In the genomic region with DNA sequence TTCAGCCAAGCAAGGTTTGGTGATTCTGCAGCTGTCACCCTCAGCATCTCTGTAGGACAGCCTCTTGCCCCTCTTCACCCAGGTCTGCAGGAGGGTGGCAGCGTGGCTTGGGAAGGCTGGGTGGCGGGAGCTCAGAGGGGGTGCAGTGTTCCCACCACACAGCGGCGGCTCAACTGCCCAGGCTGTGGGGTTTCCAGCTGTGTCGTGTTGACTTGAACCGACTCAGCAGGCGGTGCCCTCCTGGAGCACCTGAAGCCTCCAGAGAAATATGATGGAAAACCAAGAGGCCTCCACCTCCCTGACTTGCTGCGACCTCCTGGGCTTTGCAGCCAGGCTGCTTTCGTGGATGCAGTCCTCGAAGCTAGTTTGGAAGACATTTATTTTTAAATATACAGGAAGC, we compare ENCODE assay signal across 9 cellular contexts.
A peak's percentile ranks its signal among the peaks of the same experiment; 100 is the strongest.
DNase-seq lines count a peak whose midpoint lies in the region; ATAC-seq and TF ChIP-seq lines count a peak whose summit lies in the region.
"Had no signal": no experiment of that assay in that cellular context is flagged by ENCODE, and none has a peak within 500 bp of the region (broad histone marks: within the 10 kb centered on the region; RNA-seq: fewer than 3 reads in every experiment).

No MANE protein-coding gene starts in this region.

- H3K27ac ChIP-seq in HEK293 (ENCODE audit: extremely low read depth, low read depth, low read length): peak overlapping the region; percentile 52
- H3K27ac ChIP-seq in adrenal gland: peak overlapping the region in 2 of 5 donors; percentile 22 to 65

- intact Hi-C loops in adrenal gland (cut with DNase I): no loop called here

- peaks cover 15% of the 10 kb centered on the region for H3K4me1 ChIP-seq in HEK293 (ENCODE audit: control insufficient read depth, insufficient read depth, low read length)
- H3K4me1 ChIP-seq in adrenal gland (replicated peaks in 1 of 2): peaks cover 0 to 21% of the 10 kb centered on the region in 2 donors

- peaks cover 27% of the 10 kb centered on the region for H3K4me1 Mint-ChIP-seq in activated T-helper 17 cell treated with anti-CD3 and anti-CD28 coated beads, Interleukin-2, amount 50 U/mL, for 72 hours

- no peak overlapping the region for H3K4me3 ChIP-seq in HEK293 (ENCODE audit: low read depth, low read length)
- no peak overlapping the region for H3K4me3 ChIP-seq in adrenal gland

- TF ChIP-seq CTCF in HEK293 (tag by site-specific recombination; IDR thresholded peaks at IDR 0.05): no peak
- TF ChIP-seq CTCF in adrenal gland (IDR thresholded peaks at IDR 0.05): no peak

- peaks cover 5% of the 10 kb centered on the region for H3K36me3 Mint-ChIP-seq in activated T-helper 17 cell treated with anti-CD3 and anti-CD28 coated beads, Interleukin-2, amount 50 U/mL, for 72 hours (ENCODE audit: low read depth)
- H3K36me3 Mint-ChIP-seq: WTC11 had no signal

- H3K9me3 ChIP-seq in HEK293 (ENCODE audit: control insufficient read depth, insufficient read depth, low read depth, low read length): no peaks in the 10 kb centered on the region
- H3K9me3 ChIP-seq in adrenal gland (replicated peaks in 1 of 3): no peaks in the 10 kb centered on the region

- H3K36me3 ChIP-seq in HEK293 (ENCODE audit: control insufficient read depth in 2 of 2, insufficient read depth in 1 of 2, low read length in 2 of 2) (no peaks in the 10 kb centered on the region), adrenal gland (replicated peaks in 1 of 2) (no peaks in the 10 kb centered on the region)

- WGBS in adrenal gland, 4 donors: 86 to 96% (median 91%) methylated on average over 5 to 10 of the region's 10 CpGs

- peak overlapping the region; percentile 83 for H3K4me3 Mint-ChIP-seq in activated T-helper 17 cell treated with anti-CD3 and anti-CD28 coated beads, Interleukin-2, amount 50 U/mL, for 72 hours
- H3K4me3 Mint-ChIP-seq: WTC11 had no signal

- no peak for ATAC-seq in activated T-helper 17 cell treated with anti-CD3 and anti-CD28 coated beads, Interleukin-2, amount 50 U/mL, for 72 hours (replicated peaks)
- no peak for ATAC-seq in HG03196 (IDR thresholded peaks at IDR 0.05; ENCODE audit: unreplicated experiment)

- H3K27me3 ChIP-seq in adrenal gland: no peaks in the 10 kb centered on the region

- POLR2A ChIA-PET in HEK293 (lab: Yijun Ruan, JAX): interaction anchor here (3.5 kb wide), 1 partner anchor 69 kb away, joined by 57 read pairs; a partner anchor contains a TSS

- CTCF ChIA-PET in HEK293 (lab: Yijun Ruan, JAX): interaction anchor here (0.6 to 1.0 kb wide), 2 partner anchors 8 to 322 kb away, joined by 3 to 4 read pairs; no protein-coding TSS in a partner anchor

- peak; percentile 72 for DNase-seq in kidney glomerular epithelial cell (lab: John Stamatoyannopoulos, UW)
- DNase-seq in stimulated activated CD8-positive, alpha-beta memory T cell treated with anti-CD3 and anti-CD28 coated beads, Interleukin-4, amount 100 ng/mL, for 48 hours: peak; percentile 26
- DNase-seq in NCI-H128 (lab: John Stamatoyannopoulos, UW; ENCODE audit: unreplicated experiment): no peak
- no peak for DNase-seq in adrenal gland
- no peak for DNase-seq in SHP77 (lab: John Stamatoyannopoulos, UW)

- H3K27me3 Mint-ChIP-seq in activated T-helper 17 cell treated with anti-CD3 and anti-CD28 coated beads, Interleukin-2, amount 50 U/mL, for 72 hours: no peaks in the 10 kb centered on the region

- peak overlapping the region; percentile 100 for H3K27ac Mint-ChIP-seq in activated T-helper 17 cell treated with anti-CD3 and anti-CD28 coated beads, Interleukin-2, amount 50 U/mL, for 72 hours
- H3K27ac Mint-ChIP-seq: WTC11 had no signal

- H3K9me3 Mint-ChIP-seq in activated T-helper 17 cell treated with anti-CD3 and anti-CD28 coated beads, Interleukin-2, amount 50 U/mL, for 72 hours: no peaks in the 10 kb centered on the region

- no peak for TF ChIP-seq POLR2A in adrenal gland (IDR thresholded peaks at IDR 0.05)

TF ChIP-seq in HEK293, 187 proteins besides CTCF, POLR2A, EP300 and RAD21:
- TF ChIP-seq FEZF1 (tag by site-specific recombination; IDR thresholded peaks at IDR 0.05): no peak
- TF ChIP-seq ZNF146 (tag by site-specific recombination; IDR thresholded peaks at IDR 0.05): no peak
- TF ChIP-seq, protein P1, sequence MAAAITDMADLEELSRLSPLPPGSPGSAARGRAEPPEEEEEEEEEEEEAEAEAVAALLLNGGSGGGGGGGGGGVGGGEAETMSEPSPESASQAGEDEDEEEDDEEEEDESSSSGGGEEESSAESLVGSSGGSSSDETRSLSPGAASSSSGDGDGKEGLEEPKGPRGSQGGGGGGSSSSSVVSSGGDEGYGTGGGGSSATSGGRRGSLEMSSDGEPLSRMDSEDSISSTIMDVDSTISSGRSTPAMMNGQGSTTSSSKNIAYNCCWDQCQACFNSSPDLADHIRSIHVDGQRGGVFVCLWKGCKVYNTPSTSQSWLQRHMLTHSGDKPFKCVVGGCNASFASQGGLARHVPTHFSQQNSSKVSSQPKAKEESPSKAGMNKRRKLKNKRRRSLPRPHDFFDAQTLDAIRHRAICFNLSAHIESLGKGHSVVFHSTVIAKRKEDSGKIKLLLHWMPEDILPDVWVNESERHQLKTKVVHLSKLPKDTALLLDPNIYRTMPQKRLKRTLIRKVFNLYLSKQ (tag by site-specific recombination; IDR thresholded peaks at IDR 0.05; ENCODE audit: borderline replicate concordance): no peak
- TF ChIP-seq ZNF830 (tag by site-specific recombination; IDR thresholded peaks at IDR 0.05; ENCODE audit: low read depth): no peak
- TF ChIP-seq GFI1B (tag by site-specific recombination; IDR thresholded peaks at IDR 0.05): no peak
- TF ChIP-seq ZIC2 (tag by site-specific recombination; IDR thresholded peaks at IDR 0.05): peak; percentile 93
- TF ChIP-seq ZNF560 (tag by site-specific recombination; IDR thresholded peaks at IDR 0.05; ENCODE audit: borderline replicate concordance): no peak
- TF ChIP-seq ZNF335 (tag by site-specific recombination; conservative IDR thresholded peaks at IDR 0.05): no peak
- TF ChIP-seq KLF16 (tag by site-specific recombination; IDR thresholded peaks at IDR 0.05): no peak
- peak; percentile 48; the same call in 1 of the 2 replicates for TF ChIP-seq ZNF423 (tag by site-specific recombination; IDR thresholded peaks at IDR 0.05)
- TF ChIP-seq GLIS2 (tag by site-specific recombination; IDR thresholded peaks at IDR 0.05): peak; percentile 67
- no peak for TF ChIP-seq ZNF175 (tag by site-specific recombination; IDR thresholded peaks at IDR 0.05)
- TF ChIP-seq GLIS1 (tag by site-specific recombination; IDR thresholded peaks at IDR 0.05): peak; percentile 91
- no peak for TF ChIP-seq ZNF785 (tag by site-specific recombination; IDR thresholded peaks at IDR 0.05)

Comparison
In these comparisons a context has a peak if more than half of its experiments do, and no peak if none do; other contexts are left out.
1. DNase-seq: peak in kidney glomerular epithelial cell (single experiment) and stimulated activated CD8-positive, alpha-beta memory T cell treated with anti-CD3 and anti-CD28 coated beads, Interleukin-4, amount 100 ng/mL, for 48 hours (single experiment); none in NCI-H128 (single experiment), adrenal gland (0 of 7) and SHP77 (0 of 2).